In the genomic region with DNA sequence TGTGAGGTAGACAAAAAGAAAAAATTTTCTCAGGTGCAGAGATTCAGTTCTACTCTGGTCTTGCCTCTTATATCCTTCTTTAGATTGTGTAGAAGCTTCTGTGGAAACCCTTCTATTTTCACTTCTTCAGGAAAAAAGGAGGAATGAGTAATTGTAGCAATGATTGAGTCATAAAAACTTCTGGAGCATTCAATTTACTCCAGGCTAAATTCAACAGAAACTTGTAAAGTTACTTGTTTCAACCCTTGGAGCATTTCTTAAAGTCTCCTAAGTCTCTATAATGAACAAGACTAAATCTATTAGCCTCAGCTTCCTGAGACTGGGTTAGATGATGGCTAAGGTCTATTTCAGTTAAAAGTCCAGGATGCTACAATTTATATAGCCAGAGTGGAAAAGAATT, we compare ENCODE assay signal across 28 cellular contexts. TPM values are rescaled to one million over a fixed set of nuclear protein-coding genes. Genes with fewer than 3 reads are reported as not detected.
DNase-seq lines count a peak whose midpoint lies in the region; ATAC-seq, FAIRE-seq and TF ChIP-seq lines count a peak whose summit lies in the region.
"Had no signal": no experiment of that assay in that cellular context is flagged by ENCODE, and none has a peak within 500 bp of the region (broad histone marks: within the 10 kb centered on the region; RNA-seq: fewer than 3 reads in every experiment).

No MANE protein-coding gene starts in this region.

- no peak for ATAC-seq in activated T-helper 17 cell treated with anti-CD3 and anti-CD28 coated beads, Interleukin-2, amount 50 U/mL, for 72 hours (replicated peaks)
- ATAC-seq: effector memory CD8-positive, alpha-beta T cell; left lobe of liver; stimulated activated memory B cell treated with anti-CD40 and anti-IgM and Interleukin-4, amounts not matched to agents 10 μg/mL and 1 μg/mL and 100 μg/mL, for 72 hours; T-helper 17 cell had no signal

- TF ChIP-seq CTCF in AG09309 (IDR thresholded peaks at IDR 0.05; ENCODE audit: control insufficient read depth, insufficient read depth, low read depth, low read length, missing control alignments) (no peak), bronchial epithelial cell (IDR thresholded peaks at IDR 0.05; ENCODE audit: insufficient read depth, low read length, severe bottlenecking) (no peak)

- peak; percentile 18 for DNase-seq in AG09309 (ENCODE audit: low read depth)
- DNase-seq in HT1080 (ENCODE audit: low read depth): peak; percentile 46
- peak; percentile 42 for DNase-seq in bronchial epithelial cell (ENCODE audit: low read depth)
- DNase-seq in kidney glomerular epithelial cell (lab: John Stamatoyannopoulos, UW): peak; percentile 43
- DNase-seq in DMS79 (lab: John Stamatoyannopoulos, UW): no peak
- DNase-seq in C1 segment of cervical spinal cord (lab: John Stamatoyannopoulos, UW): no peak
- DNase-seq in GDM1 (lab: John Stamatoyannopoulos, UW): no peak
- DNase-seq: activated CD4-positive, alpha-beta T cell treated with anti-CD3 and anti-CD28 coated beads for 48 hours; activated T-cell treated with anti-CD3 and anti-CD28 coated beads, Interleukin-2, amount 50 U/mL, for 24 hours; adrenal gland; CD4-positive, alpha-beta memory T cell; colonic mucosa; DMS53; effector memory CD8-positive, alpha-beta T cell; esophagus squamous epithelium; head of caudate nucleus; KG1; NCI-H2171 treated with DMSO at 0.1 percent for 48 hours; NCI-H69; stimulated activated CD4-positive, alpha-beta T cell treated with anti-CD3 and anti-CD28 coated beads, Interleukin-4, amount 100 ng/mL, for 1 hour; T-helper 17 cell; testis had no signal

- H3K27ac Mint-ChIP-seq in activated T-helper 17 cell treated with anti-CD3 and anti-CD28 coated beads, Interleukin-2, amount 50 U/mL, for 72 hours: no peak overlapping the region
- H3K27ac Mint-ChIP-seq: activated T-cell treated with anti-CD3 and anti-CD28 coated beads, Interleukin-2, amount 50 U/mL, for 24 hours; effector memory CD8-positive, alpha-beta T cell; stimulated activated memory B cell treated with anti-CD40 and anti-IgM and Interleukin-4, amounts not matched to agents 10 μg/mL and 1 μg/mL and 100 μg/mL, for 72 hours; T-helper 17 cell had no signal

- H3K27me3 Mint-ChIP-seq in activated T-helper 17 cell treated with anti-CD3 and anti-CD28 coated beads, Interleukin-2, amount 50 U/mL, for 72 hours: no peaks in the 10 kb centered on the region
- H3K27me3 Mint-ChIP-seq: activated T-cell treated with anti-CD3 and anti-CD28 coated beads, Interleukin-2, amount 50 U/mL, for 24 hours; CD4-positive, alpha-beta memory T cell; effector memory CD8-positive, alpha-beta T cell; stimulated activated memory B cell treated with anti-CD40 and anti-IgM and Interleukin-4, amounts not matched to agents 10 μg/mL and 1 μg/mL and 100 μg/mL, for 72 hours; T-helper 17 cell had no signal

- peaks cover 4% of the 10 kb centered on the region for H3K4me1 Mint-ChIP-seq in activated T-helper 17 cell treated with anti-CD3 and anti-CD28 coated beads, Interleukin-2, amount 50 U/mL, for 72 hours
- H3K4me1 Mint-ChIP-seq: T-helper 17 cell had no signal

- no peaks in the 10 kb centered on the region for H3K27me3 ChIP-seq in bronchial epithelial cell (ENCODE audit: control insufficient read depth, insufficient read depth, low read length)
- H3K27me3 ChIP-seq: adrenal gland, colonic mucosa, esophagus squamous epithelium, testis, vagina had no signal

- no peak overlapping the region for H3K4me3 Mint-ChIP-seq in activated T-helper 17 cell treated with anti-CD3 and anti-CD28 coated beads, Interleukin-2, amount 50 U/mL, for 72 hours
- H3K4me3 Mint-ChIP-seq: activated T-cell treated with anti-CD3 and anti-CD28 coated beads, Interleukin-2, amount 50 U/mL, for 24 hours; CD4-positive, alpha-beta memory T cell; effector memory CD8-positive, alpha-beta T cell; stimulated activated memory B cell treated with anti-CD40 and anti-IgM and Interleukin-4, amounts not matched to agents 10 μg/mL and 1 μg/mL and 100 μg/mL, for 72 hours; T-helper 17 cell had no signal

- H3K36me3 ChIP-seq in bronchial epithelial cell (ENCODE audit: control insufficient read depth, insufficient read depth, low read length): peaks cover 9% of the 10 kb centered on the region
- H3K36me3 ChIP-seq: colonic mucosa had no signal

- H3K36me3 Mint-ChIP-seq in activated T-helper 17 cell treated with anti-CD3 and anti-CD28 coated beads, Interleukin-2, amount 50 U/mL, for 72 hours (ENCODE audit: low read depth): peaks cover 96% of the 10 kb centered on the region

- no peak for FAIRE-seq in bronchial epithelial cell (lab: Jason Lieb, UNC)
- FAIRE-seq: GM12891 had no signal

- no peak overlapping the region for H3K4me3 ChIP-seq in AG09309 (ENCODE audit: control insufficient read depth, low read depth, low read length)
- no peak overlapping the region for H3K4me3 ChIP-seq in bronchial epithelial cell (ENCODE audit: low read depth, low read length)
- H3K4me3 ChIP-seq: adrenal gland, colonic mucosa, esophagus squamous epithelium, testis, vagina had no signal

- H3K9me3 Mint-ChIP-seq in activated T-helper 17 cell treated with anti-CD3 and anti-CD28 coated beads, Interleukin-2, amount 50 U/mL, for 72 hours: no peaks in the 10 kb centered on the region
- H3K9me3 Mint-ChIP-seq: activated T-cell treated with anti-CD3 and anti-CD28 coated beads, Interleukin-2, amount 50 U/mL, for 24 hours; CD4-positive, alpha-beta memory T cell; effector memory CD8-positive, alpha-beta T cell; stimulated activated memory B cell treated with anti-CD40 and anti-IgM and Interleukin-4, amounts not matched to agents 10 μg/mL and 1 μg/mL and 100 μg/mL, for 72 hours had no signal

RNA-seq across cellular contexts. Expression of a gene that starts 29.9 kb away (rescaled TPM):
- 24.9 and 28.1 TPM in 2 replicates for total RNA-seq in HT1080 (2014; rRNA removed; shearing (Covaris generic))
- 18.3 and 27.3 TPM in 2 replicates for polyA plus RNA-seq in HT1080 (2015; cell fraction: cytosol; rRNA removed)
- polyA plus RNA-seq in HT1080 (2015; cell fraction: nucleus; rRNA removed): 84.4 and 87.6 TPM in 2 replicates
- 18.4 and 29.1 TPM in 2 replicates for total RNA-seq in bronchial epithelial cell
- total RNA-seq in activated T-helper 17 cell treated with anti-CD3 and anti-CD28 coated beads, Interleukin-2, amount 50 U/mL, for 72 hours: 10 to 100 TPM; 34.6 to 40.9 TPM

RNA-seq across cellular contexts. Expression of a gene that starts 53.3 kb away (rescaled TPM):
- total RNA-seq in HT1080 (2014; rRNA removed; shearing (Covaris generic)): 0.51 and 1.3 TPM in 2 replicates
- polyA plus RNA-seq in HT1080 (2015; cell fraction: cytosol; rRNA removed): 0.36 and 0.43 TPM in 2 replicates
- 0.74 and 0.93 TPM in 2 replicates for polyA plus RNA-seq in HT1080 (2015; cell fraction: nucleus; rRNA removed)
- under 0.01 TPM in 1 of 2 replicates, not detected in the other for total RNA-seq in bronchial epithelial cell
- total RNA-seq in activated T-helper 17 cell treated with anti-CD3 and anti-CD28 coated beads, Interleukin-2, amount 50 U/mL, for 72 hours: not detected
- total RNA-seq: activated CD8-positive, alpha-beta memory T cell treated with anti-CD3 and anti-CD28 coated beads for 36 hours; CD4-positive, alpha-beta memory T cell; left lobe of liver; T-helper 17 cell had no signal
- polyA plus RNA-seq: CD4-positive, alpha-beta memory T cell had no signal

Comparison
In these comparisons a context has a peak if more than half of its experiments do, and no peak if none do; other contexts are left out.
1. DNase-seq: peak in AG09309 (single experiment), HT1080 (single experiment), bronchial epithelial cell (single experiment) and kidney glomerular epithelial cell (single experiment); none in DMS79 (single experiment), C1 segment of cervical spinal cord (0 of 14) and GDM1 (single experiment).